In genomic region chr5:10452768-10453331, GRCh38 we compare ENCODE assay signal across 8 cellular contexts. TPM values are rescaled to one million over a fixed set of nuclear protein-coding genes. Genes with fewer than 3 reads are reported as not detected.
DNase-seq lines count a peak whose midpoint lies in the region; ATAC-seq and TF ChIP-seq lines count a peak whose summit lies in the region.

No MANE protein-coding gene starts in this region.

- DNase-seq in DMS 273 treated with DMSO at 0.1 percent for 48 hours (lab: John Stamatoyannopoulos, UW) = peak; percentile 61
- peak; percentile 69 to 74 for DNase-seq in HL-60 (ENCODE audit: low read depth in 1 of 2, low spot score in 1 of 2)
- peak; percentile 71 to 89 for DNase-seq in NCI-H526 (lab: John Stamatoyannopoulos, UW)
- no peak for DNase-seq in activated naive CD4-positive, alpha-beta T cell treated with anti-CD3 and anti-CD28 coated beads, Interleukin-2, amount 50 U/mL, for 72 hours (ENCODE audit: low spot score in 2 of 2)
- DNase-seq in heart left ventricle = no peak
- peak; percentile 72 for DNase-seq in putamen (ENCODE audit: low spot score)
- DNase-seq in NK-92 (lab: John Stamatoyannopoulos, UW; ENCODE audit: unreplicated experiment) = no peak

- TF ChIP-seq POLR2A in heart left ventricle (IDR thresholded peaks at IDR 0.05) = no peak

- no peaks in the 10 kb centered on the region for H3K9me3 Mint-ChIP-seq in activated naive CD4-positive, alpha-beta T cell treated with anti-CD3 and anti-CD28 coated beads, Interleukin-2, amount 50 U/mL, for 72 hours

- H3K27me3 ChIP-seq in HL-60 (ENCODE audit: insufficient read depth, poor library complexity, severe bottlenecking) (no peaks in the 10 kb centered on the region), heart left ventricle (no peaks in the 10 kb centered on the region)

- no peak overlapping the region for H3K4me3 ChIP-seq in HL-60 (replicated peaks; ENCODE audit: insufficient read depth, low read length)
- no peak overlapping the region for H3K4me3 ChIP-seq in heart left ventricle

- H3K27ac Mint-ChIP-seq in activated naive CD4-positive, alpha-beta T cell treated with anti-CD3 and anti-CD28 coated beads, Interleukin-2, amount 50 U/mL, for 72 hours = no peak overlapping the region

- no peaks in the 10 kb centered on the region for H3K36me3 ChIP-seq in heart left ventricle

- H3K4me1 ChIP-seq in heart left ventricle = peaks cover 3 to 25% (median 12%) of the 10 kb centered on the region in 12 donors

- TF ChIP-seq CTCF in HL-60 (IDR thresholded peaks at IDR 0.05; ENCODE audit: insufficient read depth, low read length) = peak; percentile 74
- TF ChIP-seq CTCF in heart left ventricle (IDR thresholded peaks at IDR 0.05) = peak; percentile 63 to 90 (median 80)

- no peaks in the 10 kb centered on the region for H3K9me3 ChIP-seq in heart left ventricle

- H3K27ac ChIP-seq in HL-60 (replicated peaks) (peak overlapping the region; percentile 17; the same call in 1 of the 2 replicates), heart left ventricle (no peak overlapping the region)

- ATAC-seq in GM19351 (IDR thresholded peaks at IDR 0.05; ENCODE audit: unreplicated experiment) (peak; percentile 93), heart left ventricle (peak; percentile 74 to 84 (median 82))
- peak; percentile 67 to 76 for ATAC-seq in activated naive CD4-positive, alpha-beta T cell treated with anti-CD3 and anti-CD28 coated beads, Interleukin-2, amount 50 U/mL, for 72 hours

- 63 to 67% (median 64%) methylated on average over 9 to 10 of the region's 10 CpGs for WGBS in heart left ventricle, 4 donors

- intact Hi-C loops in heart left ventricle (cut with DNase I) = loop anchor here in 8 of 10 donors (1.0 to 10.0 kb wide), 6 partner anchors 112 to 402 kb away; partner anchors contain the start of genes ANKRD33B (in 2 of the 8) and DAP (in 1 of the 8)

- no peaks in the 10 kb centered on the region for H3K36me3 Mint-ChIP-seq in activated naive CD4-positive, alpha-beta T cell treated with anti-CD3 and anti-CD28 coated beads, Interleukin-2, amount 50 U/mL, for 72 hours

RNA-seq across cellular contexts. Expression of gene ROPN1L, which starts 11.2 kb away (rescaled TPM):
- total RNA-seq in activated naive CD4-positive, alpha-beta T cell treated with anti-CD3 and anti-CD28 coated beads, Interleukin-2, amount 50 U/mL, for 72 hours = under 1 TPM in 1 of 2 donors, not detected in 1; 0.18 TPM
- total RNA-seq in heart left ventricle = under 1 TPM in 5 of 9 donors, not detected in 4; 0.40 to 0.81 (median 0.56) TPM
- polyA plus RNA-seq in heart left ventricle = under 1 TPM; 0.14 to 0.15 TPM

Comparison
In these comparisons a context has a peak if more than half of its experiments do, and no peak if none do; other contexts are left out.
1. DNase-seq: peak in DMS 273 treated with DMSO at 0.1 percent for 48 hours (single experiment), HL-60 (2 of 2), NCI-H526 (2 of 2) and putamen (single experiment); none in activated naive CD4-positive, alpha-beta T cell treated with anti-CD3 and anti-CD28 coated beads, Interleukin-2, amount 50 U/mL, for 72 hours (0 of 2), heart left ventricle (0 of 5) and NK-92 (single experiment).
2. Peak in every context shown above with its lines, with median percentiles within 50 percentile points of each other: ATAC-seq.